In the genomic region with DNA sequence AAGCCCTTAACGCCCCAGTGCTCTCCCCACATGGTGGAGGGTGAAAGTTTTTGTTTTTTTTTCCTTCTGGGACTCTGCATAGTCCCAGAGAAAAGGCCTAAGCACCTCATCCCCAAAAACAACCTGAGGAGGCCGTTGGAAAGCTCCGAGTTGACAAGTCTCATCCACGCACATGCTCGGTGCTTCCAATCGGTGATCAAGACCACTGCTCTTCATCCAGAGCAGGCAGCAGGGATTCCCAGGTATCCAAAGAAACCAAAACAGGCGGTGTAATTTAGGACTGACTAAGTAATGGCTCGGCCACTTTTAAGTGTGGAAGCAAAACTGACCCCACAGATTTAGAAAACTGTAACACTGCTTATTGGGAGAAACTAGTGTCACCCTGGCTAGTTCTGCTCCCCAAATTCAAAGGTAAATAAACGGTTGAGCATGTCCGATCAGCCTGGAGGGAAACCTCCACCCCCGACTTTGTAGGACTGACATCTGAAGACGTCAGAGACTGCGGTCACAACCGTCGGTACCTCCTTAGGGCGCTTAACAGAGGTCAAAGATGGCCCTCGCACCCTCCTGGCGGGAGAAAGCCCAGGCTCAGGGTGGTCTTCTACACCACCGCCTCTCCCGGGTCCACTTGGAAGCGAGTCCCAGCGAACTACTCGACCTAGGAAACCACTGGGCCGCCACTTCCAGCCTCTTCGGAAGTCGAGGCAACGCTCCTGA, we compare ENCODE assay signal across 1 cellular context.
TF ChIP-seq lines count a peak whose summit lies in the region.

No MANE protein-coding gene starts in this region.

TF ChIP-seq in WTC11, 78 proteins besides CTCF, POLR2A, EP300 and RAD21 (continued from another document):
- TF ChIP-seq, protein P1, sequence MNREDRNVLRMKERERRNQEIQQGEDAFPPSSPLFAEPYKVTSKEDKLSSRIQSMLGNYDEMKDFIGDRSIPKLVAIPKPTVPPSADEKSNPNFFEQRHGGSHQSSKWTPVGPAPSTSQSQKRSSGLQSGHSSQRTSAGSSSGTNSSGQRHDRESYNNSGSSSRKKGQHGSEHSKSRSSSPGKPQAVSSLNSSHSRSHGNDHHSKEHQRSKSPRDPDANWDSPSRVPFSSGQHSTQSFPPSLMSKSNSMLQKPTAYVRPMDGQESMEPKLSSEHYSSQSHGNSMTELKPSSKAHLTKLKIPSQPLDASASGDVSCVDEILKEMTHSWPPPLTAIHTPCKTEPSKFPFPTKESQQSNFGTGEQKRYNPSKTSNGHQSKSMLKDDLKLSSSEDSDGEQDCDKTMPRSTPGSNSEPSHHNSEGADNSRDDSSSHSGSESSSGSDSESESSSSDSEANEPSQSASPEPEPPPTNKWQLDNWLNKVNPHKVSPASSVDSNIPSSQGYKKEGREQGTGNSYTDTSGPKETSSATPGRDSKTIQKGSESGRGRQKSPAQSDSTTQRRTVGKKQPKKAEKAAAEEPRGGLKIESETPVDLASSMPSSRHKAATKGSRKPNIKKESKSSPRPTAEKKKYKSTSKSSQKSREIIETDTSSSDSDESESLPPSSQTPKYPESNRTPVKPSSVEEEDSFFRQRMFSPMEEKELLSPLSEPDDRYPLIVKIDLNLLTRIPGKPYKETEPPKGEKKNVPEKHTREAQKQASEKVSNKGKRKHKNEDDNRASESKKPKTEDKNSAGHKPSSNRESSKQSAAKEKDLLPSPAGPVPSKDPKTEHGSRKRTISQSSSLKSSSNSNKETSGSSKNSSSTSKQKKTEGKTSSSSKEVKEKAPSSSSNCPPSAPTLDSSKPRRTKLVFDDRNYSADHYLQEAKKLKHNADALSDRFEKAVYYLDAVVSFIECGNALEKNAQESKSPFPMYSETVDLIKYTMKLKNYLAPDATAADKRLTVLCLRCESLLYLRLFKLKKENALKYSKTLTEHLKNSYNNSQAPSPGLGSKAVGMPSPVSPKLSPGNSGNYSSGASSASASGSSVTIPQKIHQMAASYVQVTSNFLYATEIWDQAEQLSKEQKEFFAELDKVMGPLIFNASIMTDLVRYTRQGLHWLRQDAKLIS (CRISPR knock-in tag; IDR thresholded peaks at IDR 0.05; ENCODE audit: borderline replicate concordance): no peak
- TF ChIP-seq, protein P2, sequence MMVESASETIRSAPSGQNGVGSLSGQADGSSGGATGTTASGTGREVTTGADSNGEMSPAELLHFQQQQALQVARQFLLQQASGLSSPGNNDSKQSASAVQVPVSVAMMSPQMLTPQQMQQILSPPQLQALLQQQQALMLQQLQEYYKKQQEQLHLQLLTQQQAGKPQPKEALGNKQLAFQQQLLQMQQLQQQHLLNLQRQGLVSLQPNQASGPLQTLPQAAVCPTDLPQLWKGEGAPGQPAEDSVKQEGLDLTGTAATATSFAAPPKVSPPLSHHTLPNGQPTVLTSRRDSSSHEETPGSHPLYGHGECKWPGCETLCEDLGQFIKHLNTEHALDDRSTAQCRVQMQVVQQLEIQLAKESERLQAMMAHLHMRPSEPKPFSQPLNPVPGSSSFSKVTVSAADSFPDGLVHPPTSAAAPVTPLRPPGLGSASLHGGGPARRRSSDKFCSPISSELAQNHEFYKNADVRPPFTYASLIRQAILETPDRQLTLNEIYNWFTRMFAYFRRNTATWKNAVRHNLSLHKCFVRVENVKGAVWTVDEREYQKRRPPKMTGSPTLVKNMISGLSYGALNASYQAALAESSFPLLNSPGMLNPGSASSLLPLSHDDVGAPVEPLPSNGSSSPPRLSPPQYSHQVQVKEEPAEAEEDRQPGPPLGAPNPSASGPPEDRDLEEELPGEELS (CRISPR knock-in tag; IDR thresholded peaks at IDR 0.05): no peak
- TF ChIP-seq, protein P3, sequence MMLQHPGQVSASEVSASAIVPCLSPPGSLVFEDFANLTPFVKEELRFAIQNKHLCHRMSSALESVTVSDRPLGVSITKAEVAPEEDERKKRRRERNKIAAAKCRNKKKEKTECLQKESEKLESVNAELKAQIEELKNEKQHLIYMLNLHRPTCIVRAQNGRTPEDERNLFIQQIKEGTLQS (CRISPR knock-in tag; conservative IDR thresholded peaks at IDR 0.05): no peak
- TF ChIP-seq ZNF423 (CRISPR knock-in tag; IDR thresholded peaks at IDR 0.05): no peak
- TF ChIP-seq, protein P4, sequence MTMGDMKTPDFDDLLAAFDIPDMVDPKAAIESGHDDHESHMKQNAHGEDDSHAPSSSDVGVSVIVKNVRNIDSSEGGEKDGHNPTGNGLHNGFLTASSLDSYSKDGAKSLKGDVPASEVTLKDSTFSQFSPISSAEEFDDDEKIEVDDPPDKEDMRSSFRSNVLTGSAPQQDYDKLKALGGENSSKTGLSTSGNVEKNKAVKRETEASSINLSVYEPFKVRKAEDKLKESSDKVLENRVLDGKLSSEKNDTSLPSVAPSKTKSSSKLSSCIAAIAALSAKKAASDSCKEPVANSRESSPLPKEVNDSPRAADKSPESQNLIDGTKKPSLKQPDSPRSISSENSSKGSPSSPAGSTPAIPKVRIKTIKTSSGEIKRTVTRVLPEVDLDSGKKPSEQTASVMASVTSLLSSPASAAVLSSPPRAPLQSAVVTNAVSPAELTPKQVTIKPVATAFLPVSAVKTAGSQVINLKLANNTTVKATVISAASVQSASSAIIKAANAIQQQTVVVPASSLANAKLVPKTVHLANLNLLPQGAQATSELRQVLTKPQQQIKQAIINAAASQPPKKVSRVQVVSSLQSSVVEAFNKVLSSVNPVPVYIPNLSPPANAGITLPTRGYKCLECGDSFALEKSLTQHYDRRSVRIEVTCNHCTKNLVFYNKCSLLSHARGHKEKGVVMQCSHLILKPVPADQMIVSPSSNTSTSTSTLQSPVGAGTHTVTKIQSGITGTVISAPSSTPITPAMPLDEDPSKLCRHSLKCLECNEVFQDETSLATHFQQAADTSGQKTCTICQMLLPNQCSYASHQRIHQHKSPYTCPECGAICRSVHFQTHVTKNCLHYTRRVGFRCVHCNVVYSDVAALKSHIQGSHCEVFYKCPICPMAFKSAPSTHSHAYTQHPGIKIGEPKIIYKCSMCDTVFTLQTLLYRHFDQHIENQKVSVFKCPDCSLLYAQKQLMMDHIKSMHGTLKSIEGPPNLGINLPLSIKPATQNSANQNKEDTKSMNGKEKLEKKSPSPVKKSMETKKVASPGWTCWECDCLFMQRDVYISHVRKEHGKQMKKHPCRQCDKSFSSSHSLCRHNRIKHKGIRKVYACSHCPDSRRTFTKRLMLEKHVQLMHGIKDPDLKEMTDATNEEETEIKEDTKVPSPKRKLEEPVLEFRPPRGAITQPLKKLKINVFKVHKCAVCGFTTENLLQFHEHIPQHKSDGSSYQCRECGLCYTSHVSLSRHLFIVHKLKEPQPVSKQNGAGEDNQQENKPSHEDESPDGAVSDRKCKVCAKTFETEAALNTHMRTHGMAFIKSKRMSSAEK (CRISPR knock-in tag; IDR thresholded peaks at IDR 0.05; ENCODE audit: borderline replicate concordance): no peak
- TF ChIP-seq, protein P5, sequence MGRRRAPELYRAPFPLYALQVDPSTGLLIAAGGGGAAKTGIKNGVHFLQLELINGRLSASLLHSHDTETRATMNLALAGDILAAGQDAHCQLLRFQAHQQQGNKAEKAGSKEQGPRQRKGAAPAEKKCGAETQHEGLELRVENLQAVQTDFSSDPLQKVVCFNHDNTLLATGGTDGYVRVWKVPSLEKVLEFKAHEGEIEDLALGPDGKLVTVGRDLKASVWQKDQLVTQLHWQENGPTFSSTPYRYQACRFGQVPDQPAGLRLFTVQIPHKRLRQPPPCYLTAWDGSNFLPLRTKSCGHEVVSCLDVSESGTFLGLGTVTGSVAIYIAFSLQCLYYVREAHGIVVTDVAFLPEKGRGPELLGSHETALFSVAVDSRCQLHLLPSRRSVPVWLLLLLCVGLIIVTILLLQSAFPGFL (CRISPR knock-in tag; IDR thresholded peaks at IDR 0.05; ENCODE audit: borderline replicate concordance): no peak
- no peak for TF ChIP-seq JAZF1 (CRISPR knock-in tag; IDR thresholded peaks at IDR 0.05)
- no peak for TF ChIP-seq TCF7 (CRISPR knock-in tag; IDR thresholded peaks at IDR 0.05; ENCODE audit: low read depth)
- no peak for TF ChIP-seq ZNF263 (CRISPR knock-in tag; IDR thresholded peaks at IDR 0.05; ENCODE audit: low read depth)
- no peak for TF ChIP-seq ZBTB21 (CRISPR knock-in tag; IDR thresholded peaks at IDR 0.05; ENCODE audit: borderline replicate concordance)
- TF ChIP-seq, protein P6, sequence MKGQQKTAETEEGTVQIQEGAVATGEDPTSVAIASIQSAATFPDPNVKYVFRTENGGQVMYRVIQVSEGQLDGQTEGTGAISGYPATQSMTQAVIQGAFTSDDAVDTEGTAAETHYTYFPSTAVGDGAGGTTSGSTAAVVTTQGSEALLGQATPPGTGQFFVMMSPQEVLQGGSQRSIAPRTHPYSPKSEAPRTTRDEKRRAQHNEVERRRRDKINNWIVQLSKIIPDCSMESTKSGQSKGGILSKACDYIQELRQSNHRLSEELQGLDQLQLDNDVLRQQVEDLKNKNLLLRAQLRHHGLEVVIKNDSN (CRISPR knock-in tag; IDR thresholded peaks at IDR 0.05): no peak
- no peak for TF ChIP-seq SMAD3 (CRISPR knock-in tag; IDR thresholded peaks at IDR 0.05; ENCODE audit: borderline replicate concordance)
- TF ChIP-seq, protein P7, sequence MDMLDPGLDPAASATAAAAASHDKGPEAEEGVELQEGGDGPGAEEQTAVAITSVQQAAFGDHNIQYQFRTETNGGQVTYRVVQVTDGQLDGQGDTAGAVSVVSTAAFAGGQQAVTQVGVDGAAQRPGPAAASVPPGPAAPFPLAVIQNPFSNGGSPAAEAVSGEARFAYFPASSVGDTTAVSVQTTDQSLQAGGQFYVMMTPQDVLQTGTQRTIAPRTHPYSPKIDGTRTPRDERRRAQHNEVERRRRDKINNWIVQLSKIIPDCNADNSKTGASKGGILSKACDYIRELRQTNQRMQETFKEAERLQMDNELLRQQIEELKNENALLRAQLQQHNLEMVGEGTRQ (CRISPR knock-in tag; IDR thresholded peaks at IDR 0.05): no peak
- no peak for TF ChIP-seq PRRX2 (CRISPR knock-in tag; IDR thresholded peaks at IDR 0.05)
- TF ChIP-seq, protein P8, sequence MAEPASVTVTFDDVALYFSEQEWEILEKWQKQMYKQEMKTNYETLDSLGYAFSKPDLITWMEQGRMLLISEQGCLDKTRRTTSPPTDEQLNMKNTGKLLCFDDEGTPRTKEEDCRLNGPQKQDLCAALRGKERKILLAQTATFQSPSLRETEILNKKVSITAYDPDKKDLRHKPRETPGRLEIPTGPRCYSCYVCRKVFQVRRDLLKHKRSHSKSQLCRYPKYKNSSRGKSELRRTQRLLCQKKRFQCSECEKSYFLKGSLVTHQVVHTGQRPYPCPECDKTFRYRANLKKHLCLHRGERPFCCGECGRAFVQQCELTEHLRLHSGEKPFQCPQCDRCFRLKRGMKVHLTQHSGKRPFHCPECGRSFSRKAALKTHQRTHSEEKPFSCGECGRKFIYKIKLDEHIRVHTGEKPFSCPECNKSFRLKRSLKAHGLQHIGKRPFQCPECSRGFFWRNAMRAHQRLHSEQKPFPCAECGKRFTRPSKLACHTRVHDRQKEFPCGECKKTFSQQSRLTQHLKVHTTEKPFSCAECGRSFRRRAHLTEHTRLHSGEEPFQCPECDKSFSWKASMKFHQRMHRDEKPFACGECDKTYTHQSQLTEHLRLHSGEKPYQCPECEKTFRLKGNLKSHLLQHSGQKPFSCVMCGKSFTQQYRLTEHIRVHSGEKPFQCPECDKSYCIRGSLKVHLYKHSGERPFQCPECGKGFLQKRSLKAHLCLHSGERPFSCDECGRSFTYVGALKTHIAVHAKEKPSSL (CRISPR knock-in tag; conservative IDR thresholded peaks at IDR 0.05): no peak
- TF ChIP-seq RORB (CRISPR knock-in tag; IDR thresholded peaks at IDR 0.05): no peak
- TF ChIP-seq, protein P9, sequence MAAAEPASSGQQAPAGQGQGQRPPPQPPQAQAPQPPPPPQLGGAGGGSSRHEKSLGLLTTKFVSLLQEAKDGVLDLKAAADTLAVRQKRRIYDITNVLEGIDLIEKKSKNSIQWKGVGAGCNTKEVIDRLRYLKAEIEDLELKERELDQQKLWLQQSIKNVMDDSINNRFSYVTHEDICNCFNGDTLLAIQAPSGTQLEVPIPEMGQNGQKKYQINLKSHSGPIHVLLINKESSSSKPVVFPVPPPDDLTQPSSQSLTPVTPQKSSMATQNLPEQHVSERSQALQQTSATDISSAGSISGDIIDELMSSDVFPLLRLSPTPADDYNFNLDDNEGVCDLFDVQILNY (CRISPR knock-in tag; IDR thresholded peaks at IDR 0.05): no peak
- TF ChIP-seq, protein P10, sequence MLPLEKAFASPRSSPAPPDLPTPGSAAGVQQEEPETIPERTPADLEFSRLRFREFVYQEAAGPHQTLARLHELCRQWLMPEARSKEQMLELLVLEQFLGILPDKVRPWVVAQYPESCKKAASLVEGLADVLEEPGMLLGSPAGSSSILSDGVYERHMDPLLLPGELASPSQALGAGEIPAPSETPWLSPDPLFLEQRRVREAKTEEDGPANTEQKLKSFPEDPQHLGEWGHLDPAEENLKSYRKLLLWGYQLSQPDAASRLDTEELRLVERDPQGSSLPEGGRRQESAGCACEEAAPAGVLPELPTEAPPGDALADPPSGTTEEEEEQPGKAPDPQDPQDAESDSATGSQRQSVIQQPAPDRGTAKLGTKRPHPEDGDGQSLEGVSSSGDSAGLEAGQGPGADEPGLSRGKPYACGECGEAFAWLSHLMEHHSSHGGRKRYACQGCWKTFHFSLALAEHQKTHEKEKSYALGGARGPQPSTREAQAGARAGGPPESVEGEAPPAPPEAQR (CRISPR knock-in tag; IDR thresholded peaks at IDR 0.05): no peak
